25 cellular contexts compared by ENCODE assay signal in the genomic region with DNA sequence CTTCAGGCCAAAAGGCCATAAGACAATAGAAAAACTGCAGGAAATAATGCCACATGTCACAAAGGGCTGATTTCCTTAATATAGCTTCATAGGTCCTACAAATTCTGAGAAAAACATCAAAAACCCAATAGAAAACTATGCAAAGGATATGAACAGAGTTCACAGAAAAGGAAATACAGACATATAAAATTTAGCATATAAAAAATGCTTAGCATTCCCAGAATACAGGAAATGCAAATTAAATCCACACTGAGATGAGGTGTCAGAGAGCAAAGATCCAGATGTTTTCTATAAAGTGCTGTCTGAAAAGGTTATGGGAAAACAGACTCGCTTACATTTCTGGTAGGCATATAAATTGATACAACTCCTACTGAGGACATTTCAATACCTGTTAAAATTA. TPM values are rescaled to one million over a fixed set of nuclear protein-coding genes. Genes with fewer than 3 reads are reported as not detected.
DNase-seq lines count a peak whose midpoint lies in the region; ATAC-seq and TF ChIP-seq lines count a peak whose summit lies in the region.
"Had no signal": no experiment of that assay in that cellular context is flagged by ENCODE, and none has a peak within 500 bp of the region (broad histone marks: within the 10 kb centered on the region; RNA-seq: fewer than 3 reads in every experiment).

No MANE protein-coding gene starts in this region.

- H3K4me1 Mint-ChIP-seq in natural killer cell = peaks cover 35 to 40% of the 10 kb centered on the region in 2 donors
- peaks cover 25 to 38% of the 10 kb centered on the region in 2 donors for H3K4me1 Mint-ChIP-seq in natural killer cell treated with Interleukin-12 subunit alpha and Interleukin-12 subunit beta and Interleukin-15 and Interleukin-18, amount 100 ng/mL, for 72 hours (ENCODE audit: low read depth in 2 of 2)
- H3K4me1 Mint-ChIP-seq: B cell, H9 had no signal

- H3K27ac Mint-ChIP-seq in natural killer cell = peak overlapping the region; percentile 88 to 90
- H3K27ac Mint-ChIP-seq in natural killer cell treated with Interleukin-12 subunit alpha and Interleukin-12 subunit beta and Interleukin-15 and Interleukin-18, amount 100 ng/mL, for 72 hours = no peak overlapping the region
- H3K27ac Mint-ChIP-seq: B cell; CD8-positive, alpha-beta T cell; H9; HFFc6 had no signal

- no peak overlapping the region for H3K4me3 ChIP-seq in foreskin fibroblast (ENCODE audit: low read depth in 1 of 2, low read length in 2 of 2)
- H3K4me3 ChIP-seq: PC-9, SJSA1 had no signal

- H3K27me3 Mint-ChIP-seq in natural killer cell (ENCODE audit: low read depth in 2 of 2) = no peaks in the 10 kb centered on the region
- H3K27me3 Mint-ChIP-seq in natural killer cell treated with Interleukin-12 subunit alpha and Interleukin-12 subunit beta and Interleukin-15 and Interleukin-18, amount 100 ng/mL, for 72 hours = no peaks in the 10 kb centered on the region
- H3K27me3 Mint-ChIP-seq: B cell had no signal

- no peaks in the 10 kb centered on the region for H3K9me3 Mint-ChIP-seq in natural killer cell
- H3K9me3 Mint-ChIP-seq in natural killer cell treated with Interleukin-12 subunit alpha and Interleukin-12 subunit beta and Interleukin-15 and Interleukin-18, amount 100 ng/mL, for 72 hours = no peaks in the 10 kb centered on the region
- H3K9me3 Mint-ChIP-seq: CD8-positive, alpha-beta T cell; H9; HFFc6 had no signal

- TF ChIP-seq CTCF in natural killer cell (IDR thresholded peaks at IDR 0.05) = no peak
- no peak for TF ChIP-seq CTCF in foreskin fibroblast (IDR thresholded peaks at IDR 0.05; ENCODE audit: low read depth, low read length)

- intact Hi-C loops in natural killer cell (cut with micrococcal nuclease) = no loop called here

- ATAC-seq in natural killer cell = no peak
- no peak for ATAC-seq in natural killer cell treated with Interleukin-12 subunit alpha and Interleukin-12 subunit beta and Interleukin-15 and Interleukin-18, amount 100 ng/mL, for 72 hours
- ATAC-seq: CD8-positive, alpha-beta T cell; Right ventricle myocardium inferior had no signal

- H3K36me3 Mint-ChIP-seq in natural killer cell = peaks cover 10% of the 10 kb centered on the region
- peaks cover 9% of the 10 kb centered on the region for H3K36me3 Mint-ChIP-seq in natural killer cell treated with Interleukin-12 subunit alpha and Interleukin-12 subunit beta and Interleukin-15 and Interleukin-18, amount 100 ng/mL, for 72 hours

- H3K4me3 Mint-ChIP-seq in natural killer cell = peak overlapping the region; percentile 21
- H3K4me3 Mint-ChIP-seq in natural killer cell treated with Interleukin-12 subunit alpha and Interleukin-12 subunit beta and Interleukin-15 and Interleukin-18, amount 100 ng/mL, for 72 hours = no peak overlapping the region
- H3K4me3 Mint-ChIP-seq: B cell; CD8-positive, alpha-beta T cell; H9; HFFc6 had no signal

- no peak for DNase-seq in natural killer cell
- DNase-seq in natural killer cell treated with Interleukin-12 subunit alpha and Interleukin-12 subunit beta and Interleukin-15 and Interleukin-18, amount 100 ng/mL, for 72 hours (ENCODE audit: low spot score) = no peak
- peak; percentile 23 for DNase-seq in HS-5 (ENCODE audit: low read depth)
- peak; percentile 16 to 49 for DNase-seq in foreskin fibroblast
- DNase-seq in NCI-H446 treated with DMSO at 0.1 percent for 48 hours (lab: John Stamatoyannopoulos, UW) = no peak
- DNase-seq in stimulated activated naive CD4-positive, alpha-beta T cell (lab: John Stamatoyannopoulos, UW) = no peak
- DNase-seq in AG20443 (ENCODE audit: low spot score) = no peak
- DNase-seq: Caco-2; CD8-positive, alpha-beta T cell; EL; GDM1; H9; HFFc6; KBM-7; MV-4-11; NCI-H1105; NCI-H1436 treated with DMSO at 0.1 percent for 48 hours; NCI-H187 treated with DMSO at 0.1 percent for 48 hours; NCI-H2171 treated with DMSO at 0.1 percent for 48 hours; NCI-H526; PC-9 had no signal

RNA-seq across cellular contexts. Expression of gene TXK, which starts 33.8 kb away (rescaled TPM):
- total RNA-seq in natural killer cell = 100 to 1,000 TPM; 197 to 338 (median 225) TPM
- 10 to 100 TPM; 26.1 to 60.2 TPM for total RNA-seq in natural killer cell treated with Interleukin-12 subunit alpha and Interleukin-12 subunit beta and Interleukin-15 and Interleukin-18, amount 100 ng/mL, for 72 hours
- total RNA-seq: HFFc6, MCF 10A had no signal

Comparison
In these comparisons a context has a peak if more than half of its experiments do, and no peak if none do; other contexts are left out.
1. H3K27ac Mint-ChIP-seq: peak in natural killer cell (2 of 2); none in natural killer cell treated with Interleukin-12 subunit alpha and Interleukin-12 subunit beta and Interleukin-15 and Interleukin-18, amount 100 ng/mL, for 72 hours (0 of 2).
2. DNase-seq: peak in HS-5 (single experiment) and foreskin fibroblast (2 of 2); none in natural killer cell (single experiment), natural killer cell treated with Interleukin-12 subunit alpha and Interleukin-12 subunit beta and Interleukin-15 and Interleukin-18, amount 100 ng/mL, for 72 hours (single experiment), NCI-H446 treated with DMSO at 0.1 percent for 48 hours (single experiment), stimulated activated naive CD4-positive, alpha-beta T cell (0 of 6) and AG20443 (single experiment).